In genomic region chr20:38130687-38131587, GRCh38 we compare ENCODE assay signal across 1 cellular context.
TF ChIP-seq lines count a peak whose summit lies in the region.

No MANE protein-coding gene starts in this region.

TF ChIP-seq in HepG2, 621 proteins besides CTCF, POLR2A, EP300 and RAD21 (continued from another document):
- 0 out of 2 replicates have a peak, but pooled peaks have one; percentile 32 for TF ChIP-seq MAX (IDR thresholded peaks at IDR 0.05)
- TF ChIP-seq ZBTB8A (CRISPR knock-in tag; IDR thresholded peaks at IDR 0.05; ENCODE audit: borderline replicate concordance, low read depth), result no peak
- no peak for TF ChIP-seq ZNF704 (CRISPR knock-in tag; IDR thresholded peaks at IDR 0.05; ENCODE audit: borderline replicate concordance)
- peak; percentile 59; the same call in 1 of the 2 replicates for TF ChIP-seq NRL (CRISPR knock-in tag; IDR thresholded peaks at IDR 0.05; ENCODE audit: borderline replicate concordance)
- TF ChIP-seq PHF8 (CRISPR knock-in tag; IDR thresholded peaks at IDR 0.05), result no peak
- TF ChIP-seq SMC3 (IDR thresholded peaks at IDR 0.05; ENCODE audit: low read length), result peak; percentile 6; the same call in 1 of the 2 replicates
- TF ChIP-seq CREB3 (CRISPR knock-in tag; IDR thresholded peaks at IDR 0.05), result no peak
- TF ChIP-seq ZNF207 (IDR thresholded peaks at IDR 0.05; ENCODE audit: borderline replicate concordance), result no peak
- no peak for TF ChIP-seq ZNF770 (CRISPR knock-in tag; IDR thresholded peaks at IDR 0.05)
- 0 out of 2 replicates have a peak, but pooled peaks have one; percentile 32 for TF ChIP-seq TBX2 (CRISPR knock-in tag; IDR thresholded peaks at IDR 0.05; ENCODE audit: borderline replicate concordance)
- no peak for TF ChIP-seq SOX6 (IDR thresholded peaks at IDR 0.05)
- no peak for TF ChIP-seq SOX6 (CRISPR knock-in tag; IDR thresholded peaks at IDR 0.05)
- no peak for TF ChIP-seq HCFC1 (IDR thresholded peaks at IDR 0.05; ENCODE audit: low read depth, low read length)
- TF ChIP-seq ZNF180 (CRISPR knock-in tag; IDR thresholded peaks at IDR 0.05; ENCODE audit: borderline replicate concordance, low read depth), result no peak
- TF ChIP-seq ZNF367 (CRISPR knock-in tag; IDR thresholded peaks at IDR 0.05; ENCODE audit: borderline replicate concordance), result no peak
- TF ChIP-seq USF2 (IDR thresholded peaks at IDR 0.05; ENCODE audit: low read depth, low read length), result peak; percentile 80
- 0 out of 2 replicates have a peak, but pooled peaks have one; percentile 76 for TF ChIP-seq USF2 (CRISPR knock-in tag; IDR thresholded peaks at IDR 0.05; ENCODE audit: borderline replicate concordance)
- no peak for TF ChIP-seq EZH2 (conservative IDR thresholded peaks at IDR 0.05; ENCODE audit: low read depth, low read length)
- no peak for TF ChIP-seq TFDP2 (CRISPR knock-in tag; IDR thresholded peaks at IDR 0.05)
- 0 out of 2 replicates have a peak, but pooled peaks have one; percentile 23 for TF ChIP-seq TFE3 (CRISPR knock-in tag; IDR thresholded peaks at IDR 0.05)
- TF ChIP-seq ZBTB42 (CRISPR knock-in tag; IDR thresholded peaks at IDR 0.05), result no peak
- 0 out of 2 replicates have a peak, but pooled peaks have one; percentile 9 for TF ChIP-seq BHLHE40 (IDR thresholded peaks at IDR 0.05; ENCODE audit: low read length)
- no peak for TF ChIP-seq CAMTA2 (CRISPR knock-in tag; IDR thresholded peaks at IDR 0.05; ENCODE audit: borderline replicate concordance)
- TF ChIP-seq ZSCAN20 (CRISPR knock-in tag; IDR thresholded peaks at IDR 0.05; ENCODE audit: borderline replicate concordance), result no peak
- peak; percentile 48; the same call in 1 of the 2 replicates for TF ChIP-seq HNF4A (CRISPR knock-in tag; IDR thresholded peaks at IDR 0.05)
TF ChIP-seq in HepG2: peak in this region for 9.
